ENCODE assay signal across 8 cellular contexts in genomic region chr22:46336119-46337078, GRCh38. TPM values are rescaled to one million over a fixed set of nuclear protein-coding genes. Genes with fewer than 3 reads are reported as not detected.
DNase-seq lines count a peak whose midpoint lies in the region; ATAC-seq and TF ChIP-seq lines count a peak whose summit lies in the region.

No MANE protein-coding gene starts in this region.

- H3K4me3 ChIP-seq in gastroesophageal sphincter (peak overlapping the region; percentile 96 to 97), ovary (peak overlapping the region; percentile 77)

- POLR2A ChIA-PET in activated CD8-positive, alpha-beta T cell treated with anti-CD3 and anti-CD28 coated beads for 36 hours (lab: Charles Lee), result interaction anchor here (0.7 to 1.7 kb wide), 5 partner anchors 13 to 187 kb away, joined by 3 to 5 read pairs (median 3); partner anchors contain the start of genes GTSE1 and TTC38

- TF ChIP-seq EP300 in gastroesophageal sphincter (IDR thresholded peaks at IDR 0.05) (no peak), ovary (IDR thresholded peaks at IDR 0.05) (no peak)

- H3K36me3 ChIP-seq in gastroesophageal sphincter (peaks cover 0 to 41% of the 10 kb centered on the region in 2 donors), ovary (no peaks in the 10 kb centered on the region)

- TF ChIP-seq POLR2A in gastroesophageal sphincter (IDR thresholded peaks at IDR 0.05) (no peak), ovary (IDR thresholded peaks at IDR 0.05) (no peak)

- peak overlapping the region; percentile 90 for H3K27ac Mint-ChIP-seq in activated CD8-positive, alpha-beta T cell treated with anti-CD3 and anti-CD28 coated beads for 36 hours

- no peaks in the 10 kb centered on the region for H3K9me3 Mint-ChIP-seq in activated CD8-positive, alpha-beta T cell treated with anti-CD3 and anti-CD28 coated beads for 36 hours

- no peaks in the 10 kb centered on the region for H3K9me3 ChIP-seq in gastroesophageal sphincter
- no peaks in the 10 kb centered on the region for H3K9me3 ChIP-seq in ovary

- peaks cover 0 to 30% (median 13%) of the 10 kb centered on the region in 3 donors for H3K4me1 ChIP-seq in gastroesophageal sphincter
- H3K4me1 ChIP-seq in ovary (ENCODE audit: insufficient read depth), result peaks cover 2% of the 10 kb centered on the region

- intact Hi-C loops in activated CD8-positive, alpha-beta T cell treated with anti-CD3 and anti-CD28 coated beads for 36 hours (cut with micrococcal nuclease), result no loop called here
- intact Hi-C loops in ovary (cut with DNase I), result no loop called here

- H3K4me3 Mint-ChIP-seq in activated CD8-positive, alpha-beta T cell treated with anti-CD3 and anti-CD28 coated beads for 36 hours, result peak overlapping the region; percentile 98

- DNase-seq in EH (ENCODE audit: low read depth) (peak; percentile 37), ovary (no peak), SIG-M5 (lab: John Stamatoyannopoulos, UW) (no peak)
- peak; percentile 37 for DNase-seq in activated CD8-positive, alpha-beta T cell treated with anti-CD3 and anti-CD28 coated beads for 36 hours
- no peak for DNase-seq in activated effector memory CD4-positive, alpha-beta T cell treated with Interleukin-2 at 50 U/mL for 16 hours

- no peaks in the 10 kb centered on the region for H3K27me3 ChIP-seq in gastroesophageal sphincter
- no peaks in the 10 kb centered on the region for H3K27me3 ChIP-seq in ovary

- CTCF ChIA-PET in activated CD8-positive, alpha-beta T cell treated with anti-CD3 and anti-CD28 coated beads for 36 hours (lab: Charles Lee), result interaction anchor here (0.7 to 2.6 kb wide), 7 partner anchors 20 to 330 kb away, joined by 3 to 9 read pairs (median 4); no protein-coding TSS in a partner anchor

- H3K4me1 Mint-ChIP-seq in activated CD8-positive, alpha-beta T cell treated with anti-CD3 and anti-CD28 coated beads for 36 hours (ENCODE audit: low read depth), result peaks cover 37% of the 10 kb centered on the region

- TF ChIP-seq CTCF in activated CD8-positive, alpha-beta T cell treated with anti-CD3 and anti-CD28 coated beads for 36 hours (IDR thresholded peaks at IDR 0.05), result no peak
- no peak for TF ChIP-seq CTCF in gastroesophageal sphincter (IDR thresholded peaks at IDR 0.05)
- TF ChIP-seq CTCF in ovary (IDR thresholded peaks at IDR 0.05), result no peak

- H3K36me3 Mint-ChIP-seq in activated CD8-positive, alpha-beta T cell treated with anti-CD3 and anti-CD28 coated beads for 36 hours (ENCODE audit: low read depth), result peaks cover 45% of the 10 kb centered on the region

- 6 to 15% methylated on average over 7 to 24 of the region's 42 CpGs for WGBS in gastroesophageal sphincter (ENCODE audit: low coverage in 1 of 2), 2 donors
- 5 to 8% (median 6%) methylated on average over 42 of the region's 42 CpGs for WGBS in ovary, 3 donors

- no peaks in the 10 kb centered on the region for H3K27me3 Mint-ChIP-seq in activated CD8-positive, alpha-beta T cell treated with anti-CD3 and anti-CD28 coated beads for 36 hours

- H3K27ac ChIP-seq in gastroesophageal sphincter (peak overlapping the region; percentile 71 to 92 (median 88)), ovary (peak overlapping the region; percentile 9 to 10)

- peak; percentile 19 for ATAC-seq in HG03025 (IDR thresholded peaks at IDR 0.05; ENCODE audit: low FRiP score, unreplicated experiment)
- peak; percentile 31 for ATAC-seq in activated CD8-positive, alpha-beta T cell treated with anti-CD3 and anti-CD28 coated beads for 36 hours
- no peak for ATAC-seq in gastroesophageal sphincter
- no peak for ATAC-seq in GM18907 (IDR thresholded peaks at IDR 0.05; ENCODE audit: unreplicated experiment)

RNA-seq across cellular contexts. Expression of gene TRMU, which starts 0.9 kb away (rescaled TPM):
- 10 to 100 TPM; 87.2 to 98.1 TPM for total RNA-seq in activated CD8-positive, alpha-beta T cell treated with anti-CD3 and anti-CD28 coated beads for 36 hours
- total RNA-seq in gastroesophageal sphincter, result 10 to 100 TPM in 3 of 4 donors, 1 to 10 TPM in 1; 9.9 to 33.8 (median 24.6) TPM
- total RNA-seq in ovary, result 10 to 100 TPM; 18.2 to 35.0 (median 31.7) TPM
- 10 to 100 TPM; 15.2 to 29.1 TPM for polyA plus RNA-seq in ovary

RNA-seq across cellular contexts. Expression of gene GTSE1, which starts 39.7 kb away (rescaled TPM):
- 10 to 100 TPM; 39.4 to 41.4 TPM for total RNA-seq in activated CD8-positive, alpha-beta T cell treated with anti-CD3 and anti-CD28 coated beads for 36 hours
- under 1 TPM in 3 of 4 donors, not detected in 1; 0.13 to 0.20 (median 0.19) TPM for total RNA-seq in gastroesophageal sphincter
- total RNA-seq in ovary, result under 1 TPM in 6 of 7 donors, not detected in 1; 0.18 to 0.84 (median 0.34) TPM
- under 1 TPM; 0.40 to 0.60 TPM for polyA plus RNA-seq in ovary

Comparison
In these comparisons a context has a peak if more than half of its experiments do, and no peak if none do; other contexts are left out.
1. DNase-seq: peak in EH (single experiment) and activated CD8-positive, alpha-beta T cell treated with anti-CD3 and anti-CD28 coated beads for 36 hours (single experiment); none in ovary (0 of 5), SIG-M5 (single experiment) and activated effector memory CD4-positive, alpha-beta T cell treated with Interleukin-2 at 50 U/mL for 16 hours (single experiment).
2. ATAC-seq: peak in HG03025 (single experiment) and activated CD8-positive, alpha-beta T cell treated with anti-CD3 and anti-CD28 coated beads for 36 hours (single experiment); none in gastroesophageal sphincter (single experiment) and GM18907 (single experiment).
3. RNA of gene GTSE1, which starts 39.7 kb away (total RNA-seq): 39.4 to 41.4 TPM in activated CD8-positive, alpha-beta T cell treated with anti-CD3 and anti-CD28 coated beads for 36 hours; 0.18 to 0.84 TPM in ovary and 0.13 to 0.20 TPM in gastroesophageal sphincter; every median in the first group is over 10 times any median in the second.